ENCODE assay signal across 11 cellular contexts in the genomic region with DNA sequence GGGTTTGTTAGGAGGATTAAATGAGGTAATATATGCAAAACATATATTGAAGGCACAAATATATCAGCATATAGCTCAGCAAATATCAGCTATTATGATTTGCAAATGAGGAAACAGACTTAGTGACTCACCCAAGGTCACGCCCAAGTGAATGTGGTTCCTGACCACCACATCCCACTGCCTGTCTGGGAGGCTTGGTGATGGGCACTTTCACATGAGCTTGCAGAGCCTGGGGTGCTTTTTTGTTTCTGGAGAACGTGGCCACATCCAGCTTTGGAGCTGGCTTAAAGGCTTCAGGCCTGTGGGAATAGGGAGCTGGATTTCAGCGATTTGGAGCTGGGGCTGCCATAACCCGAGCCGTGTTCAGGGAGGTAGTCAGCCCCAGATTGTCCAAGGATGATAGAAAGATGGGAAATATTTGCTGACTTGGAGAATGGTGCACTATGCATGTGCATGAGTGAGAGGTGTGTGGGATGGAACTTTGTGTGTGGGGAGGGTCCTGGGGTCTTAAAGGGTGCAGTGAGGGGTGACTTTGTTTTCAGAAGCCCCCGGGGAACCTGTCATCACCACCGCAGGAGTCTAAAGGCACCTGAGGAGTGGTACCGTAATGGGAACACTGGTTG. TPM values are rescaled to one million over a fixed set of nuclear protein-coding genes. Genes with fewer than 3 reads are reported as not detected.
DNase-seq lines count a peak whose midpoint lies in the region; ATAC-seq, FAIRE-seq and TF ChIP-seq lines count a peak whose summit lies in the region.
"Had no signal": no experiment of that assay in that cellular context is flagged by ENCODE, and none has a peak within 500 bp of the region (broad histone marks: within the 10 kb centered on the region; RNA-seq: fewer than 3 reads in every experiment).

No MANE protein-coding gene starts in this region.

- 34% methylated on average over 6 of the region's 8 CpGs for WGBS in HepG2 (ENCODE audit: low lambda C conversion rate)
- WGBS in right lobe of liver (ENCODE audit: insufficient coverage, low coverage, low lambda C conversion rate, missing lambda C conversion rate), result 88% methylated on average over 6 of the region's 8 CpGs
- WGBS in upper lobe of left lung, 2 donors, result 67 to 71% methylated on average over 8 of the region's 8 CpGs
- WGBS in hepatocyte (ENCODE audit: low lambda C conversion rate, missing lambda C conversion rate), result 78% methylated on average over 8 of the region's 8 CpGs

- TF ChIP-seq EP300 in HepG2 (IDR thresholded peaks at IDR 0.05; ENCODE audit: low read depth in 2 of 2, low read length in 2 of 2) (no peak), HepG2 (CRISPR knock-in tag; IDR thresholded peaks at IDR 0.05; ENCODE audit: borderline replicate concordance) (no peak), upper lobe of left lung (IDR thresholded peaks at IDR 0.05) (no peak)

- H3K27ac ChIP-seq in HepG2 (ENCODE audit: extremely low read length, insufficient read depth, low read length), result no peak overlapping the region
- no peak overlapping the region for H3K27ac ChIP-seq in right lobe of liver
- H3K27ac ChIP-seq in PC-3 (ENCODE audit: low read length), result no peak overlapping the region
- H3K27ac ChIP-seq in endothelial cell of umbilical vein (ENCODE audit: insufficient read depth, low read depth, low read length), result peak overlapping the region; percentile 44
- peak overlapping the region in 3 of 4 donors; percentile 4 to 18 (median 7) for H3K27ac ChIP-seq in upper lobe of left lung
- H3K27ac ChIP-seq in hepatocyte, result no peak overlapping the region

- H3K9ac ChIP-seq in HepG2 (ENCODE audit: insufficient read depth, low read depth, low read length) (no peak overlapping the region), PC-3 (ENCODE audit: low read length) (no peak overlapping the region), endothelial cell of umbilical vein (replicated peaks; ENCODE audit: extremely low read depth, insufficient read depth, low read length) (no peak overlapping the region)

- dilution Hi-C loops in endothelial cell of umbilical vein (cut with MboI; ENCODE audit: extremely low pct_ligation_motif_present, low sequenced_read_pairs), result no loop called here

- H3K9me2 ChIP-seq in PC-3 (replicated peaks; ENCODE audit: low read length) (no peaks in the 10 kb centered on the region), hepatocyte (replicated peaks; ENCODE audit: insufficient read depth) (no peaks in the 10 kb centered on the region)

- no peak overlapping the region for H2AFZ ChIP-seq in HepG2 (ENCODE audit: low read length)
- H2AFZ ChIP-seq in PC-3 (ENCODE audit: low read length), result no peak overlapping the region
- peak overlapping the region; percentile 1 for H2AFZ ChIP-seq in endothelial cell of umbilical vein (ENCODE audit: low read depth, low read length)
- no peak overlapping the region for H2AFZ ChIP-seq in hepatocyte

- H4K20me1 ChIP-seq in HepG2 (ENCODE audit: insufficient read depth, low read length) (no peaks in the 10 kb centered on the region), PC-3 (ENCODE audit: low read length) (no peaks in the 10 kb centered on the region), endothelial cell of umbilical vein (replicated peaks; ENCODE audit: control insufficient read depth, extremely low read depth, insufficient read depth, low read length) (no peaks in the 10 kb centered on the region), hepatocyte (ENCODE audit: insufficient read depth, poor library complexity, severe bottlenecking) (no peaks in the 10 kb centered on the region)

- H3K27me3 ChIP-seq in HepG2 (ENCODE audit: control insufficient read depth in 1 of 2, insufficient read depth in 2 of 2, low read length in 2 of 2) (peaks cover 3 to 18% of the 10 kb centered on the region in 2 experiments; a peak in 4 of 5 replicates), right lobe of liver (peaks cover 0 to 7% of the 10 kb centered on the region in 2 donors), PC-3 (ENCODE audit: low read length) (peaks cover 47% of the 10 kb centered on the region), endothelial cell of umbilical vein (ENCODE audit: control insufficient read depth in 2 of 2, insufficient read depth in 2 of 2, low read length in 2 of 2) (no peaks in the 10 kb centered on the region), upper lobe of left lung (peaks cover 0 to 7% (median 6%) of the 10 kb centered on the region in 4 donors), hepatocyte (peaks cover 35% of the 10 kb centered on the region), BE2C (peaks cover 15% of the 10 kb centered on the region)

- no peak for DNase-seq in HepG2 (ENCODE audit: low spot score)
- DNase-seq in right lobe of liver, result no peak
- peak; percentile 34 for DNase-seq in PC-3
- peak; percentile 92 for DNase-seq in endothelial cell of umbilical vein (ENCODE audit: low read depth, low spot score)
- peak in 1 of 2 donors; percentile 52 for DNase-seq in upper lobe of left lung
- DNase-seq in hepatocyte (ENCODE audit: low spot score), result no peak
- DNase-seq in BE2C, result no peak
- DNase-seq in ecto neural progenitor cell (ENCODE audit: low spot score), result no peak
- DNase-seq: NCI-H1694 had no signal

- H3K4me3 ChIP-seq in HepG2 (replicated peaks in 1 of 3; ENCODE audit: insufficient read depth in 1 of 3, low read depth in 2 of 3, low read length in 3 of 3) (no peak overlapping the region), right lobe of liver (no peak overlapping the region), PC-3 (ENCODE audit: low read length) (no peak overlapping the region), endothelial cell of umbilical vein (replicated peaks in 1 of 3; ENCODE audit: insufficient read depth in 1 of 3, low read depth in 1 of 3, low read length in 3 of 3) (no peak overlapping the region), upper lobe of left lung (no peak overlapping the region), hepatocyte (no peak overlapping the region), BE2C (ENCODE audit: low read depth, low read length) (no peak overlapping the region)

- POLR2A ChIA-PET in HepG2 (lab: Yijun Ruan, JAX), result no interaction called here
- POLR2A ChIA-PET in PC-3 (lab: Charles Lee; ENCODE audit: unreplicated experiment), result no interaction called here
- POLR2A ChIA-PET in endothelial cell of umbilical vein (lab: Charles Lee), result no interaction called here

- peaks cover 38% of the 10 kb centered on the region for H3K4me1 ChIP-seq in HepG2 (ENCODE audit: insufficient read depth, low read length)
- H3K4me1 ChIP-seq in right lobe of liver, result peaks cover 0 to 31% (median 12%) of the 10 kb centered on the region in 4 donors
- no peaks in the 10 kb centered on the region for H3K4me1 ChIP-seq in PC-3 (ENCODE audit: insufficient read depth, low read length)
- peaks cover 48% of the 10 kb centered on the region for H3K4me1 ChIP-seq in endothelial cell of umbilical vein (ENCODE audit: control insufficient read depth, extremely low read depth, insufficient read depth, low read length)
- H3K4me1 ChIP-seq in upper lobe of left lung, result peaks cover 23 to 78% (median 45%) of the 10 kb centered on the region in 4 donors
- peaks cover 17% of the 10 kb centered on the region for H3K4me1 ChIP-seq in hepatocyte (ENCODE audit: insufficient read depth)
- H3K4me1 ChIP-seq in BE2C, result no peaks in the 10 kb centered on the region

- TF ChIP-seq POLR2A in HepG2 (IDR thresholded peaks at IDR 0.05; ENCODE audit: insufficient read depth in 1 of 2, low read depth in 2 of 2, low read length in 2 of 2), result no peak
- no peak for TF ChIP-seq POLR2A in right lobe of liver (IDR thresholded peaks at IDR 0.05)
- TF ChIP-seq POLR2A in endothelial cell of umbilical vein (IDR thresholded peaks at IDR 0.05; ENCODE audit: low read depth, low read length), result peak; percentile 41
- TF ChIP-seq POLR2A in upper lobe of left lung (IDR thresholded peaks at IDR 0.05), result no peak

- BruUV-seq in HepG2 (replicated peaks; lab: Mats Ljungman, UMichigan), result no TSS peak
- no TSS peak for BruUV-seq in PC-3 (replicated peaks; lab: Mats Ljungman, UMichigan)
- BruUV-seq in endothelial cell of umbilical vein (replicated peaks; lab: Mats Ljungman, UMichigan), result no TSS peak

- H3K4me2 ChIP-seq in HepG2 (ENCODE audit: low read depth, low read length) (no peak overlapping the region), PC-3 (ENCODE audit: low read length) (no peak overlapping the region), endothelial cell of umbilical vein (ENCODE audit: insufficient read depth, low read length) (peak overlapping the region; percentile 42), hepatocyte (no peak overlapping the region)

- H3K9me1 ChIP-seq in endothelial cell of umbilical vein (replicated peaks; ENCODE audit: control insufficient read depth, extremely low read depth, insufficient read depth, low read length), result no peaks in the 10 kb centered on the region

- FAIRE-seq in HepG2 (lab: Jason Lieb, UNC) (no peak), endothelial cell of umbilical vein (lab: Jason Lieb, UNC) (peak; percentile 95)

- no peaks in the 10 kb centered on the region for H3F3A ChIP-seq in PC-3 (ENCODE audit: low read length, unreplicated experiment)

- in situ Hi-C loops in HepG2 (cut with HindIII; ENCODE audit: extremely low pct_ligation_motif_present, low pct_unique_long_range_greater_than_20kb), result no loop called here

- no peak for ATAC-seq in HepG2
- no peak for ATAC-seq in right lobe of liver
- peak; percentile 24; the same call in 1 of the 2 replicates for ATAC-seq in PC-3
- ATAC-seq in upper lobe of left lung (ENCODE audit: low FRiP score in 2 of 2), result peak in 1 of 2 donors; percentile 28
- ATAC-seq: natural killer cell treated with Interleukin-12 subunit alpha and Interleukin-12 subunit beta and Interleukin-15 and Interleukin-18, amount 100 ng/mL, for 72 hours had no signal

- H3K9me3 ChIP-seq in HepG2 (ENCODE audit: low read length) (no peaks in the 10 kb centered on the region), right lobe of liver (no peaks in the 10 kb centered on the region), PC-3 (ENCODE audit: low read length) (no peaks in the 10 kb centered on the region), endothelial cell of umbilical vein (replicated peaks; ENCODE audit: control insufficient read depth, insufficient read depth, low read length) (no peaks in the 10 kb centered on the region), upper lobe of left lung (no peaks in the 10 kb centered on the region), hepatocyte (ENCODE audit: low read depth) (no peaks in the 10 kb centered on the region), BE2C (no peaks in the 10 kb centered on the region)

- no peak for TF ChIP-seq CTCF in HepG2 (CRISPR knock-in tag; IDR thresholded peaks at IDR 0.05)
- no peak for TF ChIP-seq CTCF in right lobe of liver (IDR thresholded peaks at IDR 0.05)
- TF ChIP-seq CTCF in PC-3 (conservative IDR thresholded peaks at IDR 0.05; ENCODE audit: low read depth, low read length), result no peak
- no peak for TF ChIP-seq CTCF in endothelial cell of umbilical vein (IDR thresholded peaks at IDR 0.05; ENCODE audit: extremely low read depth in 1 of 2, insufficient read depth in 1 of 2, low read depth in 1 of 2, low read length in 2 of 2)
- TF ChIP-seq CTCF in upper lobe of left lung (IDR thresholded peaks at IDR 0.05), result no peak
- TF ChIP-seq CTCF in hepatocyte (IDR thresholded peaks at IDR 0.05; ENCODE audit: poor library complexity), result no peak
- TF ChIP-seq CTCF in BE2C (IDR thresholded peaks at IDR 0.05; ENCODE audit: low read depth, low read length), result no peak

- no peak for TF ChIP-seq RAD21 in HepG2 (CRISPR knock-in tag; IDR thresholded peaks at IDR 0.05)

- H3K79me2 ChIP-seq in HepG2 (ENCODE audit: insufficient read depth, low read length), result no peaks in the 10 kb centered on the region
- H3K79me2 ChIP-seq in PC-3 (ENCODE audit: low read length), result no peaks in the 10 kb centered on the region
- peaks cover 9% of the 10 kb centered on the region for H3K79me2 ChIP-seq in endothelial cell of umbilical vein (ENCODE audit: control insufficient read depth, insufficient read depth, low read length)
- no peaks in the 10 kb centered on the region for H3K79me2 ChIP-seq in hepatocyte

- intact Hi-C loops in HepG2 (cut with micrococcal nuclease; ENCODE audit: unreplicated experiment) (no loop called here), right lobe of liver (cut with DNase I) (no loop called here), PC-3 (cut with micrococcal nuclease) (no loop called here), endothelial cell of umbilical vein (cut with micrococcal nuclease) (loop anchor here (2.0 to 10.0 kb wide), 3 partner anchors 16 to 372 kb away; no protein-coding TSS in a partner anchor)

- CTCF ChIA-PET in HepG2 (lab: Yijun Ruan, JAX; ENCODE audit: low intra/inter-chr PET ratio, low total read pairs), result no interaction called here
- CTCF ChIA-PET in PC-3 (lab: Charles Lee), result interaction anchor here (0.6 kb wide), 1 partner anchor 26 kb away, joined by 3 read pairs; no protein-coding TSS in a partner anchor
- CTCF ChIA-PET in endothelial cell of umbilical vein (lab: Charles Lee), result interaction anchor here (1.0 to 1.5 kb wide), 5 partner anchors 11 to 26 kb away, joined by 3 to 10 read pairs (median 7); no protein-coding TSS in a partner anchor

- no peaks in the 10 kb centered on the region for H3K36me3 ChIP-seq in HepG2 (replicated peaks in 1 of 2; ENCODE audit: control insufficient read depth in 1 of 2, insufficient read depth in 2 of 2, low read length in 2 of 2)
- no peaks in the 10 kb centered on the region for H3K36me3 ChIP-seq in right lobe of liver
- H3K36me3 ChIP-seq in PC-3 (ENCODE audit: low read depth, low read length), result no peaks in the 10 kb centered on the region
- no peaks in the 10 kb centered on the region for H3K36me3 ChIP-seq in endothelial cell of umbilical vein (ENCODE audit: control insufficient read depth in 2 of 2, extremely low read depth in 1 of 2, insufficient read depth in 2 of 2, low read length in 2 of 2)
- no peaks in the 10 kb centered on the region for H3K36me3 ChIP-seq in upper lobe of left lung
- H3K36me3 ChIP-seq in hepatocyte (replicated peaks; ENCODE audit: insufficient read depth, low read depth), result no peaks in the 10 kb centered on the region
- H3K36me3 ChIP-seq in BE2C, result no peaks in the 10 kb centered on the region

RNA-seq across cellular contexts. Expression of gene FGD5, which starts 12.0 kb away (rescaled TPM):
- not detected in 2 replicates for total RNA-seq in HepG2 (2016; rRNA removed; fragmentation: Illumina TruSeq; extraction: Trizol)
- total RNA-seq in HepG2 (2016; cell fraction: cytosol; rRNA removed; fragmentation: Illumina TruSeq; extraction: Trizol; ENCODE audit: low read depth), result not detected in 2 replicates
- not detected in 2 replicates for total RNA-seq in HepG2 (2016; cell fraction: insoluble cytoplasmic fraction; rRNA removed; fragmentation: Illumina TruSeq; extraction: Trizol)
- not detected in 2 replicates for total RNA-seq in HepG2 (2016; cell fraction: membrane; rRNA removed; fragmentation: Illumina TruSeq; extraction: Trizol)
- not detected in 2 replicates for total RNA-seq in HepG2 (2016; cell fraction: nucleus; rRNA removed; fragmentation: Illumina TruSeq; extraction: Trizol)
- polyA plus RNA-seq in HepG2 (2011; rRNA removed), result 0.17 TPM in 1 of 2 replicates, not detected in the other
- polyA plus RNA-seq in HepG2 (2011; cell fraction: cytosol; rRNA removed), result 0.01 and 0.04 TPM in 2 replicates
- 0.09 and 0.10 TPM in 2 replicates for polyA plus RNA-seq in HepG2 (2011; cell fraction: nucleus; rRNA removed)
- 0.08 and 0.20 TPM in 2 replicates for polyA plus RNA-seq in HepG2 (2012)
- polyA plus RNA-seq in HepG2 (2016; cell fraction: cytosol; fragmentation: Illumina TruSeq; extraction: Trizol; ENCODE audit: low read depth), result not detected in 2 replicates
- not detected in 2 replicates for polyA plus RNA-seq in HepG2 (2016; cell fraction: insoluble cytoplasmic fraction; fragmentation: Illumina TruSeq; extraction: Trizol; ENCODE audit: low read depth)
- not detected in 2 replicates for polyA plus RNA-seq in HepG2 (2016; cell fraction: membrane; fragmentation: Illumina TruSeq; extraction: Trizol; ENCODE audit: low read depth)
- polyA plus RNA-seq in HepG2 (2016; cell fraction: nucleus; fragmentation: Illumina TruSeq; extraction: Trizol; ENCODE audit: insufficient read depth, low read depth), result not detected in 2 replicates
- polyA minus RNA-seq in HepG2 (2011; rRNA and poly(A)+ RNA removed; ENCODE audit: low replicate concordance), result 0.44 TPM in 1 of 2 replicates, not detected in the other
- polyA minus RNA-seq in HepG2 (2011; cell fraction: cytosol; rRNA and poly(A)+ RNA removed), result not detected in 2 replicates
- 0.25 and 0.39 TPM in 2 replicates for polyA minus RNA-seq in HepG2 (2011; cell fraction: nucleus; rRNA and poly(A)+ RNA removed)
- total RNA-seq in right lobe of liver, result 1 to 10 TPM; 3.4 to 8.9 (median 5.9) TPM
- not detected in 2 replicates for total RNA-seq in PC-3 (2014; rRNA removed)
- total RNA-seq in endothelial cell of umbilical vein, result 134 and 141 TPM in 2 replicates
- polyA plus RNA-seq in endothelial cell of umbilical vein, result 45.4 and 49.6 TPM in 2 replicates
- 64.1 and 67.3 TPM in 2 replicates for polyA plus RNA-seq in endothelial cell of umbilical vein (2011; cell fraction: cytosol; rRNA removed)
- polyA plus RNA-seq in endothelial cell of umbilical vein (2011; cell fraction: nucleus; rRNA removed), result 75.7 and 82.0 TPM in 2 replicates
- polyA plus RNA-seq in endothelial cell of umbilical vein (2012), result 84.4 and 85.0 TPM in 2 replicates
- 101 and 111 TPM in 2 replicates for polyA minus RNA-seq in endothelial cell of umbilical vein
- not detected for polyA minus RNA-seq in endothelial cell of umbilical vein (2011; cell fraction: cytosol; rRNA and poly(A)+ RNA removed)
- polyA minus RNA-seq in endothelial cell of umbilical vein (2011; cell fraction: nucleus; rRNA and poly(A)+ RNA removed), result 93.1 and 98.3 TPM in 2 replicates
- total RNA-seq in upper lobe of left lung, result 10 to 100 TPM; 26.8 to 90.4 (median 57.2) TPM
- total RNA-seq in hepatocyte, result 2.6 and 2.9 TPM in 2 replicates
- 2.2 and 3.3 TPM in 2 replicates for polyA plus RNA-seq in hepatocyte
- polyA plus RNA-seq in BE2C (2012; ENCODE audit: insufficient read depth, insufficient read length, low read depth), result 0.39 TPM
- total RNA-seq: natural killer cell treated with Interleukin-12 subunit alpha and Interleukin-12 subunit beta and Interleukin-15 and Interleukin-18, amount 100 ng/mL, for 72 hours; SK-MEL-5 had no signal

Comparison
In these comparisons a context has a peak if more than half of its experiments do, and no peak if none do; other contexts are left out.
1. DNase-seq: peak in PC-3 (single experiment) and endothelial cell of umbilical vein (single experiment); none in HepG2 (single experiment), right lobe of liver (0 of 3), hepatocyte (single experiment), BE2C (single experiment) and ecto neural progenitor cell (single experiment).
2. H3K27ac ChIP-seq: peak in endothelial cell of umbilical vein (single experiment) and upper lobe of left lung (3 of 4); none in HepG2 (single experiment), right lobe of liver (0 of 3), PC-3 (single experiment) and hepatocyte (single experiment).